Comparison of ENCODE assay signal across 1 cellular context in the genomic region with DNA sequence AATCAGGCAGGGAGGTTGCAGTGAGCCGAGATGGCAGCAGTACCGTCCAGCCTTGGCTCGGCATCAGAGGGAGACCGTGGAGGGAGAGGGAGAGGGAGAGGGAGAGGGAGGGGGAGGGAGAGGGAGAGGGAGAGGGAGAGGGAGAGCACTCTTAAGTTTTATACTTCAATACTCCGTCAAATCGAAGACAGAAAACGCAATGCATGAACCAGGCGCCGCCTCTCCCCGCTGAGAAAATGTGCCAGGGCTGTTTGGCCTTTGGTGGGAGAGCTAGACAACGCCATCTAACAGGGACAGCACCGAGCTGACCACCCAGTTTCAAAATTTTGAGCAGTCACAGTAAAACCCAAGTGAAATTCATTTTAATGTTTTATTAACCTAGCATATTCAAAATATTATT. TPM values are rescaled to one million over a fixed set of nuclear protein-coding genes. Genes with fewer than 3 reads are reported as not detected.
"Had no signal": no experiment of that assay in that cellular context is flagged by ENCODE, and none has a peak within 500 bp of the region (broad histone marks: within the 10 kb centered on the region; RNA-seq: fewer than 3 reads in every experiment).

No MANE protein-coding gene starts in this region.

RNA-seq across cellular contexts. Expression of a gene that starts 60.0 kb away (rescaled TPM):
- total RNA-seq: SJCRH30 had no signal
